In the genomic region with DNA sequence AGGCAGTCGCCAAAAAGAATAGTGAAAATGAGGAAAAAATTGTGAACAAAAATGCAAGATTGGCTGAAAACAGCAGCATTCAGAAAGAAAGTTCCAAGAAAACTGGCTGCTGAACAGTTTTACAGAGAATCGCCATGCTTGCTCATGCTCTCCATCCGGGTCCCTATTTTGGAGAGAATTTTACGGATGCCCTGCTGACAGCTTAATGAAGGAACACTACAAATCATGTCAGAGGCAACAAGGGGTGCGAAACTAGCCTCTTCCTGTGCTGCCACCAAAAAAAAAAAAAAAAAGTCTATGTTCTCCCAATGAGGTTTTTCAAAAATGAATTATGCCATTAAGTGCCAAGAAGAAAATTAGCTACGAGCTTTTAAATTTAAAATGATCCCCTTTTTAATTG, we compare ENCODE assay signal across 17 cellular contexts.
DNase-seq lines count a peak whose midpoint lies in the region; ATAC-seq, FAIRE-seq and TF ChIP-seq lines count a peak whose summit lies in the region.
"Had no signal": no experiment of that assay in that cellular context is flagged by ENCODE, and none has a peak within 500 bp of the region (broad histone marks: within the 10 kb centered on the region; RNA-seq: fewer than 3 reads in every experiment).

No MANE protein-coding gene starts in this region.

- no peak overlapping the region for H3K9ac ChIP-seq in K562 (ENCODE audit: insufficient read depth in 1 of 2, low read depth in 2 of 2, low read length in 2 of 2)
- H3K9ac ChIP-seq in smooth muscle cell (ENCODE audit: low read depth), result no peak overlapping the region

- 12% methylated on average over 6 of the region's 6 CpGs for WGBS in K562 (ENCODE audit: insufficient coverage, low coverage, missing lambda C conversion rate)
- WGBS in smooth muscle cell (ENCODE audit: low lambda C conversion rate), result 24% methylated on average over 6 of the region's 6 CpGs

- FAIRE-seq in K562 (lab: Jason Lieb, UNC), result no peak

- H3K4me2 ChIP-seq in K562 (ENCODE audit: insufficient read depth, low read length), result no peak overlapping the region
- peak overlapping the region; percentile 9 for H3K4me2 ChIP-seq in smooth muscle cell

- CTCF ChIA-PET in K562 (lab: Yijun Ruan, JAX; ENCODE audit: low intra/inter-chr PET ratio), result no interaction called here

- H3F3A ChIP-seq in smooth muscle cell (ENCODE audit: low read depth), result no peaks in the 10 kb centered on the region

- no TSS peak for BruUV-seq in K562 (replicated peaks; lab: Mats Ljungman, UMichigan)

- H3K27ac ChIP-seq in K562 (ENCODE audit: extremely low read depth, low read depth, low read length), result no peak overlapping the region
- H3K27ac ChIP-seq in smooth muscle cell (ENCODE audit: low read depth), result no peak overlapping the region
- H3K27ac ChIP-seq: 22Rv1, SJSA1 had no signal

- TF ChIP-seq EP300 in K562 (IDR thresholded peaks at IDR 0.05; ENCODE audit: low read length), result no peak

- DNase-seq in NCI-H1436 (lab: John Stamatoyannopoulos, UW) (peak; percentile 4), NCI-H1436 treated with DMSO at 0.1 percent for 48 hours (lab: John Stamatoyannopoulos, UW) (no peak), NCI-H2081 (lab: John Stamatoyannopoulos, UW) (peak; percentile 69 to 92), K562 (ENCODE audit: extremely low read depth in 1 of 4, low spot score in 3 of 4) (no peak), smooth muscle cell (lab: John Stamatoyannopoulos, UW; ENCODE audit: unreplicated experiment) (no peak), mucosa of gallbladder (ENCODE audit: low spot score) (no peak)
- DNase-seq: BE2C, DMS79 treated with DMSO at 0.1 percent for 48 hours, KG1, NCI-H1694, NCI-H510A, PC-3 had no signal

- no peak for ATAC-seq in K562
- no peak for ATAC-seq in HG03097 (IDR thresholded peaks at IDR 0.05; ENCODE audit: low FRiP score, unreplicated experiment)
- no peak for ATAC-seq in HG02759 (IDR thresholded peaks at IDR 0.05; ENCODE audit: unreplicated experiment)
- ATAC-seq: HCT116, PC-3 had no signal

- H3K9me3 ChIP-seq in K562 (replicated peaks; ENCODE audit: control insufficient read depth, insufficient read depth, low read depth, low read length) (no peaks in the 10 kb centered on the region), smooth muscle cell (replicated peaks; ENCODE audit: low read depth) (no peaks in the 10 kb centered on the region)
- H3K9me3 ChIP-seq: BE2C had no signal

- intact Hi-C loops in K562 (cut with micrococcal nuclease), result no loop called here

- POLR2A ChIA-PET in K562 (lab: Yijun Ruan, JAX), result no interaction called here

- H3K79me2 ChIP-seq in K562 (ENCODE audit: control insufficient read depth, insufficient read depth, low read length), result no peaks in the 10 kb centered on the region
- H3K79me2 ChIP-seq in smooth muscle cell (ENCODE audit: low read depth), result no peaks in the 10 kb centered on the region

- no peaks in the 10 kb centered on the region for H3K27me3 ChIP-seq in K562 (ENCODE audit: control insufficient read depth in 2 of 2, insufficient read depth in 2 of 2, low read length in 2 of 2)
- peaks cover 45% of the 10 kb centered on the region for H3K27me3 ChIP-seq in smooth muscle cell (ENCODE audit: low read depth)
- H3K27me3 ChIP-seq: BE2C, SJSA1 had no signal

- no peak for TF ChIP-seq RAD21 in K562 (CRISPR knock-in tag; conservative IDR thresholded peaks at IDR 0.05 in 1 of 2, IDR thresholded peaks at IDR 0.05 in 1 of 2)

- no peak overlapping the region for H2AFZ ChIP-seq in K562 (ENCODE audit: low read depth, low read length)
- H2AFZ ChIP-seq in smooth muscle cell (ENCODE audit: low read depth), result no peak overlapping the region

- H3K4me3 ChIP-seq in K562 (no peak overlapping the region), smooth muscle cell (no peak overlapping the region)
- H3K4me3 ChIP-seq: SJSA1 had no signal

- no peaks in the 10 kb centered on the region for H4K20me1 ChIP-seq in K562 (replicated peaks; ENCODE audit: control insufficient read depth, insufficient read depth, low read length)
- no peaks in the 10 kb centered on the region for H4K20me1 ChIP-seq in smooth muscle cell (ENCODE audit: low read depth)

- in situ Hi-C loops in K562 (cut with MboI), result no loop called here

- TF ChIP-seq CTCF in K562 (IDR thresholded peaks at IDR 0.05 in 2 of 3, conservative IDR thresholded peaks at IDR 0.05 in 1 of 3; ENCODE audit: insufficient read depth in 2 of 3, low read depth in 1 of 3, low read length in 3 of 3) (no peak), smooth muscle cell (IDR thresholded peaks at IDR 0.05; ENCODE audit: borderline replicate concordance, insufficient read depth, poor library complexity, severe bottlenecking) (no peak)

- H3K4me1 ChIP-seq in K562 (replicated peaks in 1 of 2; ENCODE audit: control insufficient read depth in 2 of 2, insufficient read depth in 2 of 2, low read length in 2 of 2) (no peaks in the 10 kb centered on the region; a peak in 1 of 5 replicates), smooth muscle cell (ENCODE audit: low read depth) (peaks cover 3% of the 10 kb centered on the region)
- H3K4me1 ChIP-seq: BE2C, SJSA1 had no signal

- H3K36me3 ChIP-seq in K562 (ENCODE audit: control insufficient read depth, insufficient read depth, low read length) (no peaks in the 10 kb centered on the region), smooth muscle cell (ENCODE audit: low read depth) (no peaks in the 10 kb centered on the region)
- H3K36me3 ChIP-seq: BE2C, SJSA1 had no signal

- H3K9me1 ChIP-seq in K562 (ENCODE audit: control insufficient read depth, insufficient read depth, low read length), result no peaks in the 10 kb centered on the region

- no peak for TF ChIP-seq POLR2A in K562 (conservative IDR thresholded peaks at IDR 0.05)

TF ChIP-seq in K562, 482 proteins besides CTCF, POLR2A, EP300 and RAD21:
- no peak for TF ChIP-seq ZNF124 (CRISPR knock-in tag; IDR thresholded peaks at IDR 0.05)
- TF ChIP-seq, protein P1, sequence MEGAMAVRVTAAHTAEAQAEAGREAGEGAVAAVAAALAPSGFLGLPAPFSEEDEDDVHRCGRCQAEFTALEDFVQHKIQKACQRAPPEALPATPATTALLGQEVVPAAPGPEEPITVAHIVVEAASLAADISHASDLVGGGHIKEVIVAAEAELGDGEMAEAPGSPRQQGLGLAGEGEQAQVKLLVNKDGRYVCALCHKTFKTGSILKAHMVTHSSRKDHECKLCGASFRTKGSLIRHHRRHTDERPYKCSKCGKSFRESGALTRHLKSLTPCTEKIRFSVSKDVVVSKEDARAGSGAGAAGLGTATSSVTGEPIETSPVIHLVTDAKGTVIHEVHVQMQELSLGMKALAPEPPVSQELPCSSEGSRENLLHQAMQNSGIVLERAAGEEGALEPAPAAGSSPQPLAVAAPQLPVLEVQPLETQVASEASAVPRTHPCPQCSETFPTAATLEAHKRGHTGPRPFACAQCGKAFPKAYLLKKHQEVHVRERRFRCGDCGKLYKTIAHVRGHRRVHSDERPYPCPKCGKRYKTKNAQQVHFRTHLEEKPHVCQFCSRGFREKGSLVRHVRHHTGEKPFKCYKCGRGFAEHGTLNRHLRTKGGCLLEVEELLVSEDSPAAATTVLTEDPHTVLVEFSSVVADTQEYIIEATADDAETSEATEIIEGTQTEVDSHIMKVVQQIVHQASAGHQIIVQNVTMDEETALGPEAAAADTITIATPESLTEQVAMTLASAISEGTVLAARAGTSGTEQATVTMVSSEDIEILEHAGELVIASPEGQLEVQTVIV (CRISPR knock-in tag; IDR thresholded peaks at IDR 0.05; ENCODE audit: borderline replicate concordance), result no peak
- TF ChIP-seq, protein P2, sequence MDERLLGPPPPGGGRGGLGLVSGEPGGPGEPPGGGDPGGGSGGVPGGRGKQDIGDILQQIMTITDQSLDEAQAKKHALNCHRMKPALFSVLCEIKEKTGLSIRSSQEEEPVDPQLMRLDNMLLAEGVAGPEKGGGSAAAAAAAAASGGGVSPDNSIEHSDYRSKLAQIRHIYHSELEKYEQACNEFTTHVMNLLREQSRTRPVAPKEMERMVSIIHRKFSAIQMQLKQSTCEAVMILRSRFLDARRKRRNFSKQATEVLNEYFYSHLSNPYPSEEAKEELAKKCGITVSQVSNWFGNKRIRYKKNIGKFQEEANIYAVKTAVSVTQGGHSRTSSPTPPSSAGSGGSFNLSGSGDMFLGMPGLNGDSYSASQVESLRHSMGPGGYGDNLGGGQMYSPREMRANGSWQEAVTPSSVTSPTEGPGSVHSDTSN (CRISPR knock-in tag; IDR thresholded peaks at IDR 0.05; ENCODE audit: low read depth), result no peak
- TF ChIP-seq, protein P2 (tag; conservative IDR thresholded peaks at IDR 0.05; ENCODE audit: low read depth), result peak; percentile 84
- TF ChIP-seq MEIS2 (IDR thresholded peaks at IDR 0.05; ENCODE audit: partially characterized antibody), result peak; percentile 22

Comparison
In these comparisons a context has a peak if more than half of its experiments do, and no peak if none do; other contexts are left out.
1. DNase-seq: peak in NCI-H1436 (single experiment) and NCI-H2081 (2 of 2); none in NCI-H1436 treated with DMSO at 0.1 percent for 48 hours (single experiment), K562 (0 of 4), smooth muscle cell (single experiment) and mucosa of gallbladder (single experiment).